In genomic region chr7:92276486-92276885, GRCh38 we compare ENCODE assay signal across 7 cellular contexts. TPM values are rescaled to one million over a fixed set of nuclear protein-coding genes. Genes with fewer than 3 reads are reported as not detected.
DNase-seq lines count a peak whose midpoint lies in the region; ATAC-seq and TF ChIP-seq lines count a peak whose summit lies in the region.

No MANE protein-coding gene starts in this region.

- H3K4me1 Mint-ChIP-seq in endodermal cell, result peaks cover 14% of the 10 kb centered on the region

- peaks cover 18% of the 10 kb centered on the region for H3K36me3 Mint-ChIP-seq in endodermal cell (ENCODE audit: low read depth)

- H3K27ac ChIP-seq in endodermal cell (ENCODE audit: low read depth, low read length), result no peak overlapping the region

- peak overlapping the region; percentile 0 for H3K27ac Mint-ChIP-seq in endodermal cell

- peaks cover 13% of the 10 kb centered on the region for H3K9me3 ChIP-seq in endodermal cell (ENCODE audit: control insufficient read depth, low read length)

- ATAC-seq in GM18909 (IDR thresholded peaks at IDR 0.05; ENCODE audit: poor library complexity, unreplicated experiment) (peak; percentile 86), GM21717 (IDR thresholded peaks at IDR 0.05; ENCODE audit: unreplicated experiment) (peak; percentile 88), HG03378 (IDR thresholded peaks at IDR 0.05; ENCODE audit: unreplicated experiment) (peak; percentile 88)

- no peak overlapping the region for H3K4me3 Mint-ChIP-seq in endodermal cell

- H3K9ac ChIP-seq in endodermal cell (ENCODE audit: extremely low read depth, low read length, poor library complexity, severe bottlenecking), result no peak overlapping the region

- H3K4me1 ChIP-seq in endodermal cell (ENCODE audit: control insufficient read depth, insufficient read depth, low read length), result peaks cover 16% of the 10 kb centered on the region

- H3K4me3 ChIP-seq in endodermal cell (ENCODE audit: low read length), result no peak overlapping the region

- peaks cover 13% of the 10 kb centered on the region for H3K9me3 Mint-ChIP-seq in endodermal cell

- no peaks in the 10 kb centered on the region for H3K36me3 ChIP-seq in endodermal cell (ENCODE audit: control insufficient read depth, insufficient read depth, low read length)

- 94 to 100% methylated on average over 2 of the region's 2 CpGs for WGBS in endodermal cell (ENCODE audit: insufficient coverage in 1 of 2, insufficient read length in 1 of 2), 2 experiments

- no peak for DNase-seq in endodermal cell
- DNase-seq in DMS79 treated with DMSO at 0.1 percent for 48 hours (lab: John Stamatoyannopoulos, UW), result no peak
- DNase-seq in NCI-H2171 treated with DMSO at 0.1 percent for 48 hours (lab: John Stamatoyannopoulos, UW), result no peak
- DNase-seq in NK-92 treated with Interleukin-12 subunit alpha and Interleukin-12 subunit beta, amount 100 ng/mL, for 24 hours (lab: John Stamatoyannopoulos, UW), result no peak

- no peaks in the 10 kb centered on the region for H3K27me3 ChIP-seq in endodermal cell (ENCODE audit: control insufficient read depth, insufficient read depth, low read length, poor library complexity, severe bottlenecking)

- no peak for TF ChIP-seq CTCF in endodermal cell (conservative IDR thresholded peaks at IDR 0.05)

- no peaks in the 10 kb centered on the region for H3K27me3 Mint-ChIP-seq in endodermal cell (ENCODE audit: insufficient read depth)

RNA-seq across cellular contexts. Expression of gene ANKIB1, which starts 30.7 kb away (rescaled TPM):
- 10 to 100 TPM; 51.4 to 60.7 TPM for total RNA-seq in endodermal cell
- polyA plus RNA-seq in endodermal cell (2013, experiment 1 of 2), result 26.2 TPM
- polyA plus RNA-seq in endodermal cell (2013, experiment 2 of 2), result 28.5 TPM

RNA-seq across cellular contexts. Expression of gene KRIT1, which starts 30.8 kb away (rescaled TPM):
- 10 to 100 TPM; 33.9 to 36.4 TPM for total RNA-seq in endodermal cell
- polyA plus RNA-seq in endodermal cell (2013, experiment 1 of 2), result 39.1 TPM
- polyA plus RNA-seq in endodermal cell (2013, experiment 2 of 2), result 32.4 TPM
